1 cellular context compared by ENCODE assay signal in the genomic region with DNA sequence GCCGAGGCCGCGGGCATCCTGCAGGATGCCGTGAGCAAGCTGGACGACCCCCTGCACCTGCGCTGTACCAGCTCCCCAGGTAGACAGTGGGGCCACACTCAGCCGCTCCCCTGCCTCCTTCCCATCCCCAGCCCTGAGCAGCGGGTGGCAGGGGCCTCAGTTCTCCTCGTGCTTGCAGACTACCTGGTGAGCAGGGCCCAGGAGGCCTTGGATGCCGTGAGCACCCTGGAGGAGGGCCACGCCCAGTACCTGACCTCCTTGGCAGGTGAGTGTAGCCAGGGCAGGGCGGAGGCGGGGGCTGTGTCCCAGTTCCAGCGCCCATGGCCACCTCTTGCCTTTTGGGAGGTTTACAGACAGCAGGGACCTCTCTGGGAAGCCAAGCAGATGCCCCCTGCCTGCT.
TF ChIP-seq lines count a peak whose summit lies in the region.

No MANE protein-coding gene starts in this region.

TF ChIP-seq in IMR-90, 13 proteins besides CTCF, POLR2A, EP300 and RAD21:
- TF ChIP-seq MXI1 (IDR thresholded peaks at IDR 0.05; ENCODE audit: borderline replicate concordance, low read depth, low read length) = no peak
TF ChIP-seq in IMR-90: peak in this region for 0.
